14 cellular contexts compared by ENCODE assay signal in genomic region chr7:137772748-137773147, GRCh38.
A peak's percentile ranks its signal among the peaks of the same experiment; 100 is the strongest.
DNase-seq lines count a peak whose midpoint lies in the region; ATAC-seq, FAIRE-seq and TF ChIP-seq lines count a peak whose summit lies in the region.
"Had no signal": no experiment of that assay in that cellular context is flagged by ENCODE, and none has a peak within 500 bp of the region (broad histone marks: within the 10 kb centered on the region; RNA-seq: fewer than 3 reads in every experiment).

No MANE protein-coding gene starts in this region.

- H3K4me3 ChIP-seq in AG09309 (ENCODE audit: control insufficient read depth, low read depth, low read length) (no peak overlapping the region), cardiac fibroblast (replicated peaks in 1 of 2; ENCODE audit: low read depth in 2 of 2, low read length in 2 of 2) (peak overlapping the region in 1 of 2 donors; percentile 46), small intestine (ENCODE audit: low read depth in 1 of 2, low read length in 2 of 2) (no peak overlapping the region)
- H3K4me3 ChIP-seq: cardiac muscle cell had no signal

- H3K36me3 ChIP-seq in small intestine (ENCODE audit: control insufficient read depth in 2 of 2, insufficient read depth in 2 of 2, low read length in 2 of 2) = no peaks in the 10 kb centered on the region
- H3K36me3 ChIP-seq: cardiac muscle cell had no signal

- no peaks in the 10 kb centered on the region for H3K9me3 ChIP-seq in small intestine (ENCODE audit: control insufficient read depth, low read depth)

- H3K4me1 ChIP-seq in small intestine (ENCODE audit: control insufficient read depth in 2 of 2, insufficient read depth in 1 of 2, low read depth in 1 of 2, low read length in 1 of 2) = no peaks in the 10 kb centered on the region

- H3K27me3 ChIP-seq in small intestine (ENCODE audit: control insufficient read depth in 2 of 2, insufficient read depth in 2 of 2, low read length in 2 of 2) = no peaks in the 10 kb centered on the region
- H3K27me3 ChIP-seq: cardiac muscle cell had no signal

- no peak overlapping the region for H3K27ac ChIP-seq in small intestine (ENCODE audit: low read depth in 1 of 2, low read length in 1 of 2)
- H3K27ac ChIP-seq: cardiac muscle cell had no signal

- DNase-seq in AG09309 (ENCODE audit: low read depth) (peak; percentile 38), HS-27A (ENCODE audit: low read depth) (peak; percentile 42), cardiac fibroblast (ENCODE audit: low read depth in 2 of 2) (peak; percentile 55 to 95), lung microvascular endothelial cell (ENCODE audit: low read depth in 2 of 2) (peak; percentile 81 to 93), NCI-H1694 (lab: John Stamatoyannopoulos, UW) (no peak), DMS153 (lab: John Stamatoyannopoulos, UW) (no peak), small intestine (no peak)
- DNase-seq: activated CD8-positive, alpha-beta memory T cell treated with anti-CD3 and anti-CD28 coated beads for 24 hours; naive B cell; NCI-H2171; Right ventricle myocardium superior had no signal

- no peak for TF ChIP-seq CTCF in AG09309 (IDR thresholded peaks at IDR 0.05; ENCODE audit: control insufficient read depth, insufficient read depth, low read depth, low read length, missing control alignments)
- TF ChIP-seq CTCF in cardiac fibroblast (IDR thresholded peaks at IDR 0.05; ENCODE audit: low read depth, low read length) = no peak

- no peak for ATAC-seq in GM18867 (IDR thresholded peaks at IDR 0.05; ENCODE audit: unreplicated experiment)

- no peak for FAIRE-seq in small intestine (lab: Jason Lieb, UNC)
- FAIRE-seq: D721Med had no signal

Comparison
In these comparisons a context has a peak if more than half of its experiments do, and no peak if none do; other contexts are left out.
1. DNase-seq: peak in AG09309 (single experiment), HS-27A (single experiment), cardiac fibroblast (2 of 2) and lung microvascular endothelial cell (2 of 2); none in NCI-H1694 (single experiment), DMS153 (single experiment) and small intestine (single experiment).